1 cellular context compared by ENCODE assay signal in genomic region chr22:37133304-37134018, GRCh38.
TF ChIP-seq lines count a peak whose summit lies in the region.

No MANE protein-coding gene starts in this region.

TF ChIP-seq in H1, 55 proteins besides CTCF, POLR2A, EP300 and RAD21:
- no peak for TF ChIP-seq TBP (IDR thresholded peaks at IDR 0.05; ENCODE audit: low read depth, low read length)
- TF ChIP-seq SIX5 (IDR thresholded peaks at IDR 0.05; ENCODE audit: low read depth, low read length): no peak
- TF ChIP-seq NANOG (IDR thresholded peaks at IDR 0.05; ENCODE audit: insufficient read depth, low read depth, low read length, poor library complexity, severe bottlenecking): no peak
- TF ChIP-seq KDM4A (IDR thresholded peaks at IDR 0.05; ENCODE audit: low read depth, low read length, severe bottlenecking): no peak
- TF ChIP-seq CHD1 (IDR thresholded peaks at IDR 0.05; ENCODE audit: low read depth, low read length): no peak
- no peak for TF ChIP-seq TCF12 (IDR thresholded peaks at IDR 0.05; ENCODE audit: low read depth, low read length)
- no peak for TF ChIP-seq MAFK (IDR thresholded peaks at IDR 0.05; ENCODE audit: low read depth, low read length)
